Comparison of ENCODE assay signal across 35 cellular contexts in genomic region chr15:25608926-25609325, GRCh38.
"Had no signal": no experiment of that assay in that cellular context is flagged by ENCODE, and none has a peak within 500 bp of the region (broad histone marks: within the 10 kb centered on the region; RNA-seq: fewer than 3 reads in every experiment).

No MANE protein-coding gene starts in this region.

- H3K9me3 ChIP-seq: adrenal gland, body of pancreas, breast epithelium had no signal

- H3K36me3 Mint-ChIP-seq: activated CD4-positive, alpha-beta memory T cell treated with anti-CD3 and anti-CD28 coated beads for 36 hours; activated naive CD4-positive, alpha-beta T cell treated with anti-CD3 and anti-CD28 coated beads, Interleukin-2, amount 50 U/mL, for 72 hours; activated naive CD8-positive, alpha-beta T cell treated with anti-CD3 and anti-CD28 coated beads for 36 hours had no signal

- ATAC-seq: activated CD8-positive, alpha-beta T cell treated with anti-CD3 and anti-CD28 coated beads for 36 hours; activated naive CD4-positive, alpha-beta T cell treated with anti-CD3 and anti-CD28 coated beads, Interleukin-2, amount 50 U/mL, for 72 hours; activated T-cell treated with anti-CD3 and anti-CD28 coated beads, Interleukin-2, amount 50 U/mL, for 4 hours; activated T-cell treated with anti-CD3 and anti-CD28 coated beads, Interleukin-2, amount 50 U/mL, for 72 hours; activated T-helper 17 cell treated with anti-CD3 and anti-CD28 coated beads, Interleukin-2, amount 50 U/mL, for 72 hours; body of pancreas had no signal

- H3K4me3 Mint-ChIP-seq: activated B cell treated with CpG ODN at 0.5 μM for 24 hours; activated CD4-positive, alpha-beta memory T cell treated with anti-CD3 and anti-CD28 coated beads for 36 hours; activated CD4-positive, alpha-beta T cell treated with anti-CD3 and anti-CD28 coated beads, Interleukin-2, amount 10 ng/mL, durations not matched to agents 24 days and 14 days; activated CD8-positive, alpha-beta T cell treated with anti-CD3 and anti-CD28 coated beads for 36 hours; activated naive CD4-positive, alpha-beta T cell treated with anti-CD3 and anti-CD28 coated beads for 36 hours; activated naive CD8-positive, alpha-beta T cell treated with anti-CD3 and anti-CD28 coated beads for 36 hours; activated T-cell treated with anti-CD3 and anti-CD28 coated beads, Interleukin-2, amount 50 U/mL, for 4 hours; activated T-cell treated with anti-CD3 and anti-CD28 coated beads, Interleukin-2, amount 50 U/mL, for 72 hours; activated T-helper 1 cell treated with anti-CD3 and anti-CD28 coated beads, Interleukin-12 subunit alpha, Interleukin-12 subunit beta, Interleukin-2, Interleukin-4 antibody, amounts not matched to agents 30 ng/mL and 10 ng/mL and 1 ng/mL, durations not matched to agents 14 hours and 24 hours and 36 hours; activated T-helper 17 cell treated with anti-CD3 and anti-CD28 coated beads, Interleukin-2, amount 50 U/mL, for 72 hours; T-helper 1 cell treated with Interleukin-12 subunit alpha and Interleukin-12 subunit beta and Interleukin-4 antibody, amounts not matched to agents 30 μg/mL and 1 μg/mL, for 36 hours; T-helper 2 cell treated with Interferon-gamma antibody and Interleukin-4, amounts not matched to agents 5 μg/mL and 100 μg/mL, for 36 hours had no signal

- H3K4me1 Mint-ChIP-seq: activated B cell treated with CpG ODN at 0.5 μM for 24 hours; activated CD4-positive, alpha-beta T cell treated with anti-CD3 and anti-CD28 coated beads, Interleukin-2, amount 10 ng/mL, durations not matched to agents 24 days and 14 days; activated naive CD8-positive, alpha-beta T cell treated with anti-CD3 and anti-CD28 coated beads for 36 hours; activated T-helper 17 cell treated with anti-CD3 and anti-CD28 coated beads, Interleukin-2, amount 50 U/mL, for 72 hours had no signal

- H3K9me3 Mint-ChIP-seq: activated CD4-positive, alpha-beta T cell treated with anti-CD3 and anti-CD28 coated beads, Interleukin-2, amount 10 ng/mL, durations not matched to agents 24 days and 14 days; activated CD8-positive, alpha-beta T cell treated with anti-CD3 and anti-CD28 coated beads for 36 hours; activated T-helper 1 cell treated with anti-CD3 and anti-CD28 coated beads, Interleukin-12 subunit alpha, Interleukin-12 subunit beta, Interleukin-2, Interleukin-4 antibody, amounts not matched to agents 30 ng/mL and 10 ng/mL and 1 ng/mL, durations not matched to agents 14 hours and 24 hours and 36 hours; activated T-helper 17 cell treated with anti-CD3 and anti-CD28 coated beads, Interleukin-2, amount 50 U/mL, for 72 hours; T-helper 1 cell treated with Interleukin-12 subunit alpha and Interleukin-12 subunit beta and Interleukin-4 antibody, amounts not matched to agents 30 μg/mL and 1 μg/mL, for 36 hours; T-helper 2 cell treated with Interferon-gamma antibody and Interleukin-4, amounts not matched to agents 5 μg/mL and 100 μg/mL, for 36 hours had no signal

- H3K4me1 ChIP-seq: adrenal gland, body of pancreas, breast epithelium had no signal

- H3K4me3 ChIP-seq: adrenal gland, body of pancreas, breast epithelium had no signal

- H3K27ac Mint-ChIP-seq: activated B cell treated with CpG ODN at 0.5 μM for 24 hours; activated CD4-positive, alpha-beta memory T cell treated with anti-CD3 and anti-CD28 coated beads for 36 hours; activated CD4-positive, alpha-beta T cell treated with anti-CD3 and anti-CD28 coated beads, Interleukin-2, amount 10 ng/mL, durations not matched to agents 24 days and 14 days; activated CD8-positive, alpha-beta T cell treated with anti-CD3 and anti-CD28 coated beads for 36 hours; activated naive CD4-positive, alpha-beta T cell treated with anti-CD3 and anti-CD28 coated beads for 36 hours; activated naive CD4-positive, alpha-beta T cell treated with anti-CD3 and anti-CD28 coated beads, Interleukin-2, amount 50 U/mL, for 72 hours; activated naive CD8-positive, alpha-beta T cell treated with anti-CD3 and anti-CD28 coated beads for 36 hours; activated T-cell treated with anti-CD3 and anti-CD28 coated beads, Interleukin-2, amount 50 U/mL, for 72 hours; activated T-helper 1 cell treated with anti-CD3 and anti-CD28 coated beads, Interleukin-12 subunit alpha, Interleukin-12 subunit beta, Interleukin-2, Interleukin-4 antibody, amounts not matched to agents 30 ng/mL and 10 ng/mL and 1 ng/mL, durations not matched to agents 14 hours and 24 hours and 36 hours; activated T-helper 17 cell treated with anti-CD3 and anti-CD28 coated beads, Interleukin-2, amount 50 U/mL, for 72 hours; T-helper 1 cell treated with Interleukin-12 subunit alpha and Interleukin-12 subunit beta and Interleukin-4 antibody, amounts not matched to agents 30 μg/mL and 1 μg/mL, for 36 hours; T-helper 2 cell treated with Interferon-gamma antibody and Interleukin-4, amounts not matched to agents 5 μg/mL and 100 μg/mL, for 36 hours had no signal

- H3K27me3 Mint-ChIP-seq: activated B cell treated with CpG ODN at 0.5 μM for 24 hours; activated CD4-positive, alpha-beta memory T cell treated with anti-CD3 and anti-CD28 coated beads for 36 hours; activated CD4-positive, alpha-beta T cell treated with anti-CD3 and anti-CD28 coated beads, Interleukin-2, amount 10 ng/mL, durations not matched to agents 24 days and 14 days; activated CD8-positive, alpha-beta T cell treated with anti-CD3 and anti-CD28 coated beads for 36 hours had no signal

- H3K27ac ChIP-seq: adrenal gland, body of pancreas, brain microvascular endothelial cell, breast epithelium, VCaP had no signal

- DNase-seq: activated B cell treated with CpG ODN at 0.5 μM for 24 hours; activated CD4-positive, alpha-beta memory T cell treated with anti-CD3 and anti-CD28 coated beads for 36 hours; activated CD4-positive, alpha-beta T cell treated with anti-CD3 and anti-CD28 coated beads for 4 hours; activated CD4-positive, alpha-beta T cell treated with anti-CD3 and anti-CD28 coated beads, Interleukin-2, amount 10 ng/mL, durations not matched to agents 24 days and 14 days; activated CD4-positive, alpha-beta T cell treated with anti-CD3 and anti-CD28 coated beads, Interleukin-2, amount 50 U/mL, for 1 hour; activated CD4-positive, alpha-beta T cell treated with anti-CD3 and anti-CD28 coated beads, Interleukin-2, amount 50 U/mL, for 4 hours; activated CD4-positive, CD25-positive, alpha-beta regulatory T cell treated with anti-CD3 and anti-CD28 coated beads, Interleukin-2, amount 50 U/mL, for 72 hours; activated CD8-positive, alpha-beta memory T cell treated with anti-CD3 and anti-CD28 coated beads, Interleukin-2, amount 50 U/mL, for 4 hours; activated CD8-positive, alpha-beta T cell treated with anti-CD3 and anti-CD28 coated beads for 36 hours; activated effector memory CD4-positive, alpha-beta T cell treated with anti-CD3 and anti-CD28 coated beads, Interleukin-2, amount 50 U/mL, for 16 hours; activated gamma-delta T cell treated with Interleukin-2 at 50 U/mL for 16 hours; activated naive CD4-positive, alpha-beta T cell; activated naive CD4-positive, alpha-beta T cell treated with anti-CD3 and anti-CD28 coated beads for 36 hours; activated naive CD4-positive, alpha-beta T cell treated with anti-CD3 and anti-CD28 coated beads, Interleukin-2, amount 50 U/mL, for 16 hours; activated naive CD8-positive, alpha-beta T cell treated with anti-CD3 and anti-CD28 coated beads for 36 hours; activated T-cell treated with anti-CD3 and anti-CD28 coated beads for 4 hours; activated T-cell treated with anti-CD3 and anti-CD28 coated beads, Interleukin-2, amount 50 U/mL, for 1 hour; activated T-cell treated with anti-CD3 and anti-CD28 coated beads, Interleukin-2, amount 50 U/mL, for 4 hours; activated T-cell treated with anti-CD3 and anti-CD28 coated beads, Interleukin-2, amount 50 U/mL, for 72 hours; adrenal gland; amniotic stem cell; aorta; body of pancreas; brain microvascular endothelial cell; central memory CD4-positive, alpha-beta T cell; T-helper 1 cell; T-helper 2 cell; T-helper 9 cell had no signal

- H3K36me3 ChIP-seq: adrenal gland, brain microvascular endothelial cell, breast epithelium had no signal

- H3K27me3 ChIP-seq: adrenal gland, body of pancreas, brain microvascular endothelial cell, breast epithelium had no signal
